In the genomic region with DNA sequence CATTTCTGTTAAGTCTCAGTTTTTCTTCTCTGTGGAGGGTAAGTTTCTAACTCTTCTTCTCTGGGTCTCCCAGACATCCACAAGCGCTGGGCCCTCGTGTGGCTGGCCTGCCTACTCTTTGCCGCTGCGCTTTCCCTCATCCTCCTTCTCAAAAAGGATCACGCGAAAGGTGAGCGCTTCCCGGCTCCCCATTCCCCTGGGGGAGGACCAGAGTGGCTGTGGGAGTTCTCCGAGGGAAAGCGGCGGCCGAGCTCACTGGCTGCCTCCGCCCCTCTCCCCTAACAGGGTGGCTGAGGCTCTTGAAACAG, we compare ENCODE assay signal across 8 cellular contexts. TPM values are rescaled to one million over a fixed set of nuclear protein-coding genes. Genes with fewer than 3 reads are reported as not detected.
DNase-seq lines count a peak whose midpoint lies in the region; ATAC-seq, FAIRE-seq and TF ChIP-seq lines count a peak whose summit lies in the region.

No MANE protein-coding gene starts in this region.

- H3K4me3 ChIP-seq in K562 (peak overlapping the region; percentile 57), tibial nerve (peak overlapping the region; percentile 68 to 88 (median 81))

- TF ChIP-seq EP300 in K562 (IDR thresholded peaks at IDR 0.05; ENCODE audit: low read length) = no peak
- no peak for TF ChIP-seq EP300 in tibial nerve (IDR thresholded peaks at IDR 0.05)

- peak overlapping the region; percentile 81 for H3K4me2 ChIP-seq in K562 (ENCODE audit: insufficient read depth, low read length)

- H3K36me3 ChIP-seq in K562 (ENCODE audit: control insufficient read depth, insufficient read depth, low read length) (peaks cover 21% of the 10 kb centered on the region), tibial nerve (peaks cover 0 to 55% (median 0%) of the 10 kb centered on the region in 3 donors)

- BruUV-seq in K562 (replicated peaks; lab: Mats Ljungman, UMichigan) = no TSS peak

- no peak for ATAC-seq in activated T-cell treated with anti-CD3 and anti-CD28 coated beads, Interleukin-2, amount 50 U/mL, for 72 hours (replicated peaks in 1 of 2)
- ATAC-seq in K562 = no peak
- ATAC-seq in memory B cell (ENCODE audit: low read depth) = no peak
- no peak for ATAC-seq in GM18520 (IDR thresholded peaks at IDR 0.05; ENCODE audit: unreplicated experiment)

- H3K4me1 ChIP-seq in K562 (replicated peaks in 1 of 2; ENCODE audit: control insufficient read depth in 2 of 2, insufficient read depth in 2 of 2, low read length in 2 of 2) = peaks cover 11 to 39% of the 10 kb centered on the region in 2 experiments; a peak in 4 of 5 replicates
- H3K4me1 ChIP-seq in tibial nerve = peaks cover 5 to 39% (median 18%) of the 10 kb centered on the region in 4 donors

- peak overlapping the region; percentile 98 for H3K27ac Mint-ChIP-seq in activated T-cell treated with anti-CD3 and anti-CD28 coated beads, Interleukin-2, amount 50 U/mL, for 72 hours
- H3K27ac Mint-ChIP-seq in memory B cell = peak overlapping the region; percentile 95

- no peak for TF ChIP-seq POLR2A in K562 (conservative IDR thresholded peaks at IDR 0.05)
- peak in 1 of 2 donors; percentile 3 for TF ChIP-seq POLR2A in tibial nerve (IDR thresholded peaks at IDR 0.05)

- no peaks in the 10 kb centered on the region for H3K27me3 Mint-ChIP-seq in activated T-cell treated with anti-CD3 and anti-CD28 coated beads, Interleukin-2, amount 50 U/mL, for 72 hours (ENCODE audit: low read depth)
- H3K27me3 Mint-ChIP-seq in memory B cell = no peaks in the 10 kb centered on the region

- FAIRE-seq in K562 (lab: Jason Lieb, UNC) = no peak

- peak overlapping the region; percentile 89 for H2AFZ ChIP-seq in K562 (ENCODE audit: low read depth, low read length)

- no peaks in the 10 kb centered on the region for H4K20me1 ChIP-seq in K562 (replicated peaks; ENCODE audit: control insufficient read depth, insufficient read depth, low read length)

- peaks cover 20% of the 10 kb centered on the region for H3K79me2 ChIP-seq in K562 (ENCODE audit: control insufficient read depth, insufficient read depth, low read length)

- H3K36me3 Mint-ChIP-seq in activated T-cell treated with anti-CD3 and anti-CD28 coated beads, Interleukin-2, amount 50 U/mL, for 72 hours (ENCODE audit: insufficient read depth in 2 of 2) = peaks cover 0 to 3% of the 10 kb centered on the region in 2 donors
- peaks cover 14% of the 10 kb centered on the region for H3K36me3 Mint-ChIP-seq in memory B cell

- H3K9me3 ChIP-seq in K562 (replicated peaks; ENCODE audit: control insufficient read depth, insufficient read depth, low read depth, low read length) = no peaks in the 10 kb centered on the region
- no peaks in the 10 kb centered on the region for H3K9me3 ChIP-seq in tibial nerve

- intact Hi-C loops in K562 (cut with micrococcal nuclease) = loop anchor here (1.0 to 10.0 kb wide), 7 partner anchors 44 to 292 kb away; a partner anchor contains a TSS

- H3K9ac ChIP-seq in K562 (ENCODE audit: insufficient read depth in 1 of 2, low read depth in 2 of 2, low read length in 2 of 2) = peak overlapping the region; percentile 76 to 99

- no peaks in the 10 kb centered on the region for H3K9me3 Mint-ChIP-seq in activated T-cell treated with anti-CD3 and anti-CD28 coated beads, Interleukin-2, amount 50 U/mL, for 72 hours
- H3K9me3 Mint-ChIP-seq in memory B cell = no peaks in the 10 kb centered on the region

- CTCF ChIA-PET in K562 (lab: Yijun Ruan, JAX; ENCODE audit: low intra/inter-chr PET ratio) = interaction anchor here (0.6 to 1.3 kb wide), 3 partner anchors 51 to 109 kb away, joined by 4 to 7 read pairs (median 6); no protein-coding TSS in a partner anchor

- 15% methylated on average over 13 of the region's 13 CpGs for WGBS in K562 (ENCODE audit: insufficient coverage, low coverage, missing lambda C conversion rate)
- WGBS in tibial nerve, 2 donors = 1 to 6% methylated on average over 13 of the region's 13 CpGs

- peak overlapping the region; percentile 88 for H3K27ac ChIP-seq in K562 (ENCODE audit: extremely low read depth, low read depth, low read length)
- H3K27ac ChIP-seq in tibial nerve = peak overlapping the region; percentile 90 to 98 (median 98)

- POLR2A ChIA-PET in K562 (lab: Yijun Ruan, JAX) = interaction anchor here (0.6 to 3.4 kb wide), 17 partner anchors 9 to 382 kb away, joined by 3 to 15 read pairs (median 5); a partner anchor contains a TSS

- peaks cover 34% of the 10 kb centered on the region for H3K4me1 Mint-ChIP-seq in activated T-cell treated with anti-CD3 and anti-CD28 coated beads, Interleukin-2, amount 50 U/mL, for 72 hours (ENCODE audit: low read depth)
- H3K4me1 Mint-ChIP-seq in memory B cell = peaks cover 17% of the 10 kb centered on the region

- H3K9me1 ChIP-seq in K562 (ENCODE audit: control insufficient read depth, insufficient read depth, low read length) = no peaks in the 10 kb centered on the region

- TF ChIP-seq CTCF in K562 (IDR thresholded peaks at IDR 0.05 in 2 of 3, conservative IDR thresholded peaks at IDR 0.05 in 1 of 3; ENCODE audit: insufficient read depth in 2 of 3, low read depth in 1 of 3, low read length in 3 of 3) (no peak), tibial nerve (IDR thresholded peaks at IDR 0.05) (no peak)

- peak overlapping the region; percentile 95 to 99 for H3K4me3 Mint-ChIP-seq in activated T-cell treated with anti-CD3 and anti-CD28 coated beads, Interleukin-2, amount 50 U/mL, for 72 hours
- H3K4me3 Mint-ChIP-seq in memory B cell = peak overlapping the region; percentile 99

- H3K27me3 ChIP-seq in K562 (ENCODE audit: control insufficient read depth in 2 of 2, insufficient read depth in 2 of 2, low read length in 2 of 2) (no peaks in the 10 kb centered on the region), tibial nerve (no peaks in the 10 kb centered on the region)

- DNase-seq in activated T-cell treated with anti-CD3 and anti-CD28 coated beads, Interleukin-2, amount 50 U/mL, for 72 hours = no peak
- no peak for DNase-seq in activated T-cell treated with anti-CD3 and anti-CD28 coated beads, Interleukin-2, amount 50 U/mL, for 48 hours
- DNase-seq in K562 (ENCODE audit: extremely low read depth in 1 of 4, low spot score in 3 of 4) = no peak
- no peak for DNase-seq in memory B cell (ENCODE audit: low spot score in 2 of 2)
- DNase-seq in tibial nerve (ENCODE audit: low spot score in 2 of 2) = no peak
- DNase-seq in SIG-M5 (lab: John Stamatoyannopoulos, UW) = no peak
- no peak for DNase-seq in COLO668 (lab: John Stamatoyannopoulos, UW; ENCODE audit: unreplicated experiment)

- no peak for TF ChIP-seq RAD21 in K562 (CRISPR knock-in tag; conservative IDR thresholded peaks at IDR 0.05 in 1 of 2, IDR thresholded peaks at IDR 0.05 in 1 of 2)

- in situ Hi-C loops in K562 (cut with MboI) = no loop called here

RNA-seq across cellular contexts. Expression of a gene that starts 1.1 kb away (rescaled TPM):
- total RNA-seq in activated T-cell treated with anti-CD3 and anti-CD28 coated beads, Interleukin-2, amount 50 U/mL, for 72 hours = 10 to 100 TPM; 18.8 to 25.3 TPM
- total RNA-seq in K562 (2011; cell fraction: chromatin; rRNA removed; ENCODE audit: low replicate concordance) = 163 and 258 TPM in 2 replicates
- total RNA-seq in K562 (2011; cell fraction: nucleolus; rRNA removed) = 156 and 166 TPM in 2 replicates
- total RNA-seq in K562 (2011; cell fraction: nucleoplasm; rRNA removed) = 187 and 194 TPM in 2 replicates
- total RNA-seq in K562 (2014; rRNA removed) = 17.2 and 17.7 TPM in 2 replicates
- total RNA-seq in K562 (2014; rRNA removed; fragmentation: Illumina TruSeq; extraction: Trizol) = 6.1 and 10.2 TPM in 2 replicates
- total RNA-seq in K562 (2015; rRNA removed; fragmentation: Illumina TruSeq; extraction: Trizol) = 11.4 and 14.4 TPM in 2 replicates
- total RNA-seq in K562 (2021) = 16.7 and 17.3 TPM in 2 replicates
- 25.8 and 47.7 TPM in 2 replicates for polyA plus RNA-seq in K562 (2011; rRNA removed)
- 28.0 and 36.5 TPM in 2 replicates for polyA plus RNA-seq in K562 (2011; cell fraction: cytosol; rRNA removed)
- polyA plus RNA-seq in K562 (2011; cell fraction: nucleus; rRNA removed) = 214 and 337 TPM in 2 replicates
- polyA plus RNA-seq in K562 (2012) = 17.4 and 29.8 TPM in 2 replicates
- 15.4 and 16.5 TPM in 2 replicates for polyA plus RNA-seq in K562 (2014; fragmentation: Illumina TruSeq; extraction: Trizol)
- 1 to 10 TPM; 3.3 to 5.6 TPM for polyA plus RNA-seq in K562 (2014; fragmentation: Nextera tagmentation; extraction: Ambion mirVana)
- 24.5 and 30.1 TPM in 2 replicates for polyA plus RNA-seq in K562 (2014; rRNA removed)
- polyA minus RNA-seq in K562 (2011; rRNA and poly(A)+ RNA removed) = 12.7 and 14.5 TPM in 2 replicates
- polyA minus RNA-seq in K562 (2011; cell fraction: cytosol; rRNA and poly(A)+ RNA removed) = 9.6 and 10.3 TPM in 2 replicates
- polyA minus RNA-seq in K562 (2011; cell fraction: nucleus; rRNA and poly(A)+ RNA removed) = 21.4 and 35.1 TPM in 2 replicates
- total RNA-seq in tibial nerve = 10 to 100 TPM; 18.2 to 54.9 (median 27.5) TPM

RNA-seq across cellular contexts. Expression of a gene that starts 15.6 kb away (rescaled TPM):
- total RNA-seq in activated T-cell treated with anti-CD3 and anti-CD28 coated beads, Interleukin-2, amount 50 U/mL, for 72 hours = under 1 TPM; 0.41 to 0.93 TPM
- 37.1 and 87.7 TPM in 2 replicates for total RNA-seq in K562 (2011; cell fraction: chromatin; rRNA removed; ENCODE audit: low replicate concordance)
- 57.7 and 63.0 TPM in 2 replicates for total RNA-seq in K562 (2011; cell fraction: nucleolus; rRNA removed)
- 31.0 and 37.3 TPM in 2 replicates for total RNA-seq in K562 (2011; cell fraction: nucleoplasm; rRNA removed)
- 11.4 and 14.0 TPM in 2 replicates for total RNA-seq in K562 (2014; rRNA removed)
- total RNA-seq in K562 (2014; rRNA removed; fragmentation: Illumina TruSeq; extraction: Trizol) = 2.8 and 3.5 TPM in 2 replicates
- total RNA-seq in K562 (2015; rRNA removed; fragmentation: Illumina TruSeq; extraction: Trizol) = 5.4 and 6.9 TPM in 2 replicates
- 11.4 and 12.3 TPM in 2 replicates for total RNA-seq in K562 (2021)
- polyA plus RNA-seq in K562 (2011; rRNA removed) = 7.3 and 12.5 TPM in 2 replicates
- polyA plus RNA-seq in K562 (2011; cell fraction: cytosol; rRNA removed) = 9.8 and 14.3 TPM in 2 replicates
- polyA plus RNA-seq in K562 (2011; cell fraction: nucleus; rRNA removed) = 49.8 and 57.1 TPM in 2 replicates
- polyA plus RNA-seq in K562 (2012) = 7.2 and 18.0 TPM in 2 replicates
- polyA plus RNA-seq in K562 (2014; fragmentation: Illumina TruSeq; extraction: Trizol) = 6.3 and 11.5 TPM in 2 replicates
- polyA plus RNA-seq in K562 (2014; fragmentation: Nextera tagmentation; extraction: Ambion mirVana) = under 1 TPM in 1 of 2 experiments, not detected in 1; 0.15 TPM
- 7.5 and 7.7 TPM in 2 replicates for polyA plus RNA-seq in K562 (2014; rRNA removed)
- polyA minus RNA-seq in K562 (2011; rRNA and poly(A)+ RNA removed) = 5.9 and 7.6 TPM in 2 replicates
- 9.4 and 11.3 TPM in 2 replicates for polyA minus RNA-seq in K562 (2011; cell fraction: cytosol; rRNA and poly(A)+ RNA removed)
- polyA minus RNA-seq in K562 (2011; cell fraction: nucleus; rRNA and poly(A)+ RNA removed) = 16.4 and 29.1 TPM in 2 replicates
- total RNA-seq in tibial nerve = 10 to 100 TPM; 60.4 to 68.4 (median 65.1) TPM

RNA-seq across cellular contexts. Expression of a gene that starts 19.7 kb away (rescaled TPM):
- 10 to 100 TPM in 1 of 2 donors, 1 to 10 TPM in 1; 7.9 to 14.5 TPM for total RNA-seq in activated T-cell treated with anti-CD3 and anti-CD28 coated beads, Interleukin-2, amount 50 U/mL, for 72 hours
- 4.4 and 10.2 TPM in 2 replicates for total RNA-seq in K562 (2011; cell fraction: chromatin; rRNA removed; ENCODE audit: low replicate concordance)
- total RNA-seq in K562 (2011; cell fraction: nucleolus; rRNA removed) = 5.1 and 6.3 TPM in 2 replicates
- total RNA-seq in K562 (2011; cell fraction: nucleoplasm; rRNA removed) = 4.8 and 6.6 TPM in 2 replicates
- 0.36 and 0.65 TPM in 2 replicates for total RNA-seq in K562 (2014; rRNA removed)
- total RNA-seq in K562 (2014; rRNA removed; fragmentation: Illumina TruSeq; extraction: Trizol) = 0.38 and 0.44 TPM in 2 replicates
- total RNA-seq in K562 (2015; rRNA removed; fragmentation: Illumina TruSeq; extraction: Trizol) = 0.72 and 1.3 TPM in 2 replicates
- 1.9 and 2.2 TPM in 2 replicates for total RNA-seq in K562 (2021)
- 1.1 and 1.2 TPM in 2 replicates for polyA plus RNA-seq in K562 (2011; rRNA removed)
- polyA plus RNA-seq in K562 (2011; cell fraction: cytosol; rRNA removed) = 1.4 and 3.2 TPM in 2 replicates
- 1.3 and 2.6 TPM in 2 replicates for polyA plus RNA-seq in K562 (2011; cell fraction: nucleus; rRNA removed)
- 0.85 and 0.87 TPM in 2 replicates for polyA plus RNA-seq in K562 (2012)
- polyA plus RNA-seq in K562 (2014; fragmentation: Illumina TruSeq; extraction: Trizol) = 1.3 and 1.4 TPM in 2 replicates
- under 1 TPM; 0.06 TPM for polyA plus RNA-seq in K562 (2014; fragmentation: Nextera tagmentation; extraction: Ambion mirVana)
- polyA plus RNA-seq in K562 (2014; rRNA removed) = 1.7 and 2.8 TPM in 2 replicates
- 1.1 and 1.7 TPM in 2 replicates for polyA minus RNA-seq in K562 (2011; rRNA and poly(A)+ RNA removed)
- polyA minus RNA-seq in K562 (2011; cell fraction: cytosol; rRNA and poly(A)+ RNA removed) = 1.3 and 2.3 TPM in 2 replicates
- 1.5 and 1.7 TPM in 2 replicates for polyA minus RNA-seq in K562 (2011; cell fraction: nucleus; rRNA and poly(A)+ RNA removed)
- 1 to 10 TPM; 2.2 to 3.3 (median 2.7) TPM for total RNA-seq in tibial nerve

RNA-seq across cellular contexts. Expression of a gene that starts 29.8 kb away (rescaled TPM):
- total RNA-seq in activated T-cell treated with anti-CD3 and anti-CD28 coated beads, Interleukin-2, amount 50 U/mL, for 72 hours = 1 to 10 TPM in 1 of 2 donors, under 1 TPM in 1; 0.94 to 5.5 TPM
- total RNA-seq in K562 (2011; cell fraction: chromatin; rRNA removed; ENCODE audit: low replicate concordance) = 4.4 and 7.9 TPM in 2 replicates
- total RNA-seq in K562 (2011; cell fraction: nucleolus; rRNA removed) = 2.8 and 5.7 TPM in 2 replicates
- 4.6 and 5.8 TPM in 2 replicates for total RNA-seq in K562 (2011; cell fraction: nucleoplasm; rRNA removed)
- total RNA-seq in K562 (2014; rRNA removed) (0.20 TPM in 1 of 2 replicates, not detected in the other), K562 (2014; rRNA removed; fragmentation: Illumina TruSeq; extraction: Trizol) (0.48 and 0.51 TPM in 2 replicates), K562 (2015; rRNA removed; fragmentation: Illumina TruSeq; extraction: Trizol) (0.26 TPM in 1 of 2 replicates, not detected in the other), K562 (2021) (0.47 and 0.72 TPM in 2 replicates), tibial nerve (10 to 100 TPM in 1 of 4 donors, 1 to 10 TPM in 2, under 1 TPM in 1; 0.59 to 10.1 (median 5.6) TPM)
- polyA plus RNA-seq in K562 (2011; rRNA removed) (1.1 and 1.9 TPM in 2 replicates), K562 (2014; fragmentation: Illumina TruSeq; extraction: Trizol) (0.39 and 0.73 TPM in 2 replicates), K562 (2014; fragmentation: Nextera tagmentation; extraction: Ambion mirVana) (not detected), K562 (2014; rRNA removed) (0.23 and 0.32 TPM in 2 replicates)
- polyA plus RNA-seq in K562 (2011; cell fraction: cytosol; rRNA removed) = 0.29 and 1.2 TPM in 2 replicates
- polyA plus RNA-seq in K562 (2011; cell fraction: nucleus; rRNA removed) = 3.7 and 5.1 TPM in 2 replicates
- 0.46 and 0.91 TPM in 2 replicates for polyA plus RNA-seq in K562 (2012)
- polyA minus RNA-seq in K562 (2011; rRNA and poly(A)+ RNA removed) = 0.67 and 1.0 TPM in 2 replicates
- polyA minus RNA-seq in K562 (2011; cell fraction: cytosol; rRNA and poly(A)+ RNA removed) = not detected in 2 replicates
- polyA minus RNA-seq in K562 (2011; cell fraction: nucleus; rRNA and poly(A)+ RNA removed) = 0.67 and 1.7 TPM in 2 replicates

RNA-seq across cellular contexts. Expression of a gene that starts 42.1 kb away (rescaled TPM):
- 10 to 100 TPM; 34.6 to 39.4 TPM for total RNA-seq in activated T-cell treated with anti-CD3 and anti-CD28 coated beads, Interleukin-2, amount 50 U/mL, for 72 hours
- 61.7 and 101 TPM in 2 replicates for total RNA-seq in K562 (2011; cell fraction: chromatin; rRNA removed; ENCODE audit: low replicate concordance)
- total RNA-seq in K562 (2011; cell fraction: nucleolus; rRNA removed) = 84.5 and 103 TPM in 2 replicates
- total RNA-seq in K562 (2011; cell fraction: nucleoplasm; rRNA removed) = 97.8 and 112 TPM in 2 replicates
- 38.9 and 41.1 TPM in 2 replicates for total RNA-seq in K562 (2014; rRNA removed)
- total RNA-seq in K562 (2014; rRNA removed; fragmentation: Illumina TruSeq; extraction: Trizol) = 40.3 and 42.4 TPM in 2 replicates
- 31.1 and 33.9 TPM in 2 replicates for total RNA-seq in K562 (2015; rRNA removed; fragmentation: Illumina TruSeq; extraction: Trizol)
- total RNA-seq in K562 (2021) = 57.2 and 58.8 TPM in 2 replicates
- 66.3 and 77.8 TPM in 2 replicates for polyA plus RNA-seq in K562 (2011; rRNA removed)
- polyA plus RNA-seq in K562 (2011; cell fraction: cytosol; rRNA removed) = 70.4 and 88.4 TPM in 2 replicates
- polyA plus RNA-seq in K562 (2011; cell fraction: nucleus; rRNA removed) = 37.0 and 45.1 TPM in 2 replicates
- polyA plus RNA-seq in K562 (2012) = 56.0 and 64.7 TPM in 2 replicates
- 52.3 and 62.6 TPM in 2 replicates for polyA plus RNA-seq in K562 (2014; fragmentation: Illumina TruSeq; extraction: Trizol)
- 10 to 100 TPM; 31.6 to 33.3 TPM for polyA plus RNA-seq in K562 (2014; fragmentation: Nextera tagmentation; extraction: Ambion mirVana)
- 49.8 and 54.6 TPM in 2 replicates for polyA plus RNA-seq in K562 (2014; rRNA removed)
- polyA minus RNA-seq in K562 (2011; rRNA and poly(A)+ RNA removed) = 58.7 and 70.5 TPM in 2 replicates
- polyA minus RNA-seq in K562 (2011; cell fraction: cytosol; rRNA and poly(A)+ RNA removed) = 27.5 and 42.9 TPM in 2 replicates
- polyA minus RNA-seq in K562 (2011; cell fraction: nucleus; rRNA and poly(A)+ RNA removed) = 16.8 and 25.8 TPM in 2 replicates
- 10 to 100 TPM; 21.6 to 46.7 (median 34.7) TPM for total RNA-seq in tibial nerve
